Comparison of ENCODE assay signal across 29 cellular contexts in the genomic region with DNA sequence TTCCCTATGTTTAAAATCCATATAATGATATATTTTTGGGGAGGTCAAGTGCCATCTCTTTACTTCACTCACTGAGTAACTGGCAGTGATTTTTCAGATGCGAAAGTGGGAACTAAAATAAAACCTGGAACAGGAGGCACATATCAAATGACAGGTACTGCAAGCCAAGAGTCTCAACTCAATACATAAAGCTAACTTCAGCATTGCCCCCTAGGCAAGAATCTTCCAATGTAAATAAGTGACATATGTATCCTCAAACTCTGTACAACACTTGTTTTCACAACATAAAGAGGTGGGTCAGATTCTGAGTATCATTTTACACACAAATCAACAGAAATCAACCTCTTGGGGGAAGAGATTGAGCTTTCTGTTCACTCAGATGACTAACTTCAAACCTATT. TPM values are rescaled to one million over a fixed set of nuclear protein-coding genes. Genes with fewer than 3 reads are reported as not detected.
DNase-seq lines count a peak whose midpoint lies in the region; ATAC-seq and TF ChIP-seq lines count a peak whose summit lies in the region.
"Had no signal": no experiment of that assay in that cellular context is flagged by ENCODE, and none has a peak within 500 bp of the region (broad histone marks: within the 10 kb centered on the region; RNA-seq: fewer than 3 reads in every experiment).

No MANE protein-coding gene starts in this region.

- H3K9me2 ChIP-seq in GM23338 (ENCODE audit: insufficient read depth): no peaks in the 10 kb centered on the region

- H3K9me3 Mint-ChIP-seq in GM23338 (no peaks in the 10 kb centered on the region), glutamatergic neuron (ENCODE audit: unreplicated experiment) (no peaks in the 10 kb centered on the region)
- H3K9me3 Mint-ChIP-seq in CD8-positive, alpha-beta T cell: no peaks in the 10 kb centered on the region
- H3K9me3 Mint-ChIP-seq: activated naive CD8-positive, alpha-beta T cell treated with anti-CD3 and anti-CD28 coated beads, Interleukin-2, amount 50 U/mL, for 24 hours; activated T-cell treated with anti-CD3 and anti-CD28 coated beads, Interleukin-2, amount 50 U/mL, for 4 hours; neural progenitor cell; stimulated activated memory B cell treated with anti-CD40 and anti-IgM and Interleukin-4, amounts not matched to agents 10 μg/mL and 1 μg/mL and 100 μg/mL, for 72 hours had no signal

- no peak overlapping the region for H3K4me2 ChIP-seq in GM23338
- H3K4me2 ChIP-seq: hepatocyte, neural progenitor cell had no signal

- H3K36me3 Mint-ChIP-seq in GM23338 (ENCODE audit: low read depth) (peaks cover 30% of the 10 kb centered on the region), glutamatergic neuron (ENCODE audit: unreplicated experiment) (no peaks in the 10 kb centered on the region)
- H3K36me3 Mint-ChIP-seq in CD8-positive, alpha-beta T cell: peaks cover 45% of the 10 kb centered on the region

- intact Hi-C loops in CD8-positive, alpha-beta T cell (cut with DNase I, micrococcal nuclease): no loop called here

- H4K20me1 ChIP-seq in GM23338 (replicated peaks; ENCODE audit: insufficient read depth): peaks cover 36% of the 10 kb centered on the region

- ATAC-seq in GM23338 (no peak), HG03045 (IDR thresholded peaks at IDR 0.05; ENCODE audit: unreplicated experiment) (no peak)
- ATAC-seq in CD8-positive, alpha-beta T cell: no peak
- ATAC-seq: activated naive CD8-positive, alpha-beta T cell treated with anti-CD3 and anti-CD28 coated beads, Interleukin-2, amount 50 U/mL, for 24 hours; activated T-cell treated with anti-CD3 and anti-CD28 coated beads, Interleukin-2, amount 50 U/mL, for 4 hours; esophagus mucosa; foreskin keratinocyte; left lobe of liver; Panc1; stimulated activated memory B cell treated with anti-CD40 and anti-IgM and Interleukin-4, amounts not matched to agents 10 μg/mL and 1 μg/mL and 100 μg/mL, for 72 hours had no signal

- no peak overlapping the region for H3K4me3 ChIP-seq in GM23338
- no peak overlapping the region for H3K4me3 ChIP-seq in CD8-positive, alpha-beta T cell (ENCODE audit: low read depth, low read length)
- no peak overlapping the region for H3K4me3 ChIP-seq in effector memory CD4-positive, alpha-beta T cell (ENCODE audit: insufficient read depth, low read depth, low read length, poor library complexity, severe bottlenecking)
- H3K4me3 ChIP-seq: hepatocyte, neural progenitor cell, sigmoid colon, upper lobe of left lung had no signal

- no peak for TF ChIP-seq CTCF in 22Rv1 (IDR thresholded peaks at IDR 0.05)
- no peak for TF ChIP-seq CTCF in GM23338 (conservative IDR thresholded peaks at IDR 0.05; ENCODE audit: low read depth in 2 of 2)
- TF ChIP-seq CTCF in glutamatergic neuron (IDR thresholded peaks at IDR 0.05; ENCODE audit: partially characterized antibody, unreplicated experiment): no peak
- no peak for TF ChIP-seq CTCF in CD8-positive, alpha-beta T cell (IDR thresholded peaks at IDR 0.05)

- H3K27me3 Mint-ChIP-seq in GM23338 (ENCODE audit: insufficient read depth, low read depth, poor library complexity) (peaks cover 2% of the 10 kb centered on the region), glutamatergic neuron (ENCODE audit: unreplicated experiment) (peaks cover 2% of the 10 kb centered on the region)
- H3K27me3 Mint-ChIP-seq in CD8-positive, alpha-beta T cell (ENCODE audit: low read depth): no peaks in the 10 kb centered on the region
- H3K27me3 Mint-ChIP-seq: activated naive CD8-positive, alpha-beta T cell treated with anti-CD3 and anti-CD28 coated beads, Interleukin-2, amount 50 U/mL, for 24 hours; stimulated activated memory B cell treated with anti-CD40 and anti-IgM and Interleukin-4, amounts not matched to agents 10 μg/mL and 1 μg/mL and 100 μg/mL, for 72 hours had no signal

- CTCF ChIA-PET in CD8-positive, alpha-beta T cell (lab: Charles Lee): interaction anchor here (2.3 to 5.2 kb wide), 2 partner anchors 8 to 47 kb away, joined by 14 to 23 read pairs; no protein-coding TSS in a partner anchor

- H3F3A ChIP-seq in GM23338 (replicated peaks; ENCODE audit: low read depth): 0 out of 2 replicates have a peak, but pooled peaks cover 3% of the 10 kb centered on the region

- POLR2A ChIA-PET in CD8-positive, alpha-beta T cell (lab: Charles Lee): interaction anchor here (0.5 to 1.4 kb wide), 3 partner anchors 9 to 212 kb away, joined by 3 read pairs; a partner anchor contains a TSS

- H3K4me1 Mint-ChIP-seq in GM23338 (peaks cover 7% of the 10 kb centered on the region; the same call in 2 of the 3 replicates), glutamatergic neuron (ENCODE audit: low read depth, unreplicated experiment) (peaks cover 26% of the 10 kb centered on the region)
- H3K4me1 Mint-ChIP-seq in CD8-positive, alpha-beta T cell (ENCODE audit: low read depth): peaks cover 28% of the 10 kb centered on the region

- H3K4me3 Mint-ChIP-seq in GM23338 (no peak overlapping the region), glutamatergic neuron (ENCODE audit: unreplicated experiment) (no peak overlapping the region)
- no peak overlapping the region for H3K4me3 Mint-ChIP-seq in CD8-positive, alpha-beta T cell
- H3K4me3 Mint-ChIP-seq: activated naive CD8-positive, alpha-beta T cell treated with anti-CD3 and anti-CD28 coated beads, Interleukin-2, amount 50 U/mL, for 24 hours; activated T-cell treated with anti-CD3 and anti-CD28 coated beads, Interleukin-2, amount 50 U/mL, for 4 hours; neural progenitor cell; stimulated activated memory B cell treated with anti-CD40 and anti-IgM and Interleukin-4, amounts not matched to agents 10 μg/mL and 1 μg/mL and 100 μg/mL, for 72 hours had no signal

- peaks cover 20% of the 10 kb centered on the region for H3K36me3 ChIP-seq in GM23338 (ENCODE audit: insufficient read depth)
- peaks cover 15% of the 10 kb centered on the region for H3K36me3 ChIP-seq in CD8-positive, alpha-beta T cell (ENCODE audit: insufficient read depth, low read length)
- H3K36me3 ChIP-seq in effector memory CD4-positive, alpha-beta T cell (ENCODE audit: control insufficient read depth, insufficient read depth, low read length): peaks cover 26% of the 10 kb centered on the region

- H3K27ac Mint-ChIP-seq in GM23338: no peak overlapping the region
- H3K27ac Mint-ChIP-seq in glutamatergic neuron (ENCODE audit: unreplicated experiment): peak overlapping the region; percentile 81
- no peak overlapping the region for H3K27ac Mint-ChIP-seq in CD8-positive, alpha-beta T cell
- H3K27ac Mint-ChIP-seq: activated naive CD8-positive, alpha-beta T cell treated with anti-CD3 and anti-CD28 coated beads, Interleukin-2, amount 50 U/mL, for 24 hours; neural progenitor cell had no signal

- H2AFZ ChIP-seq in GM23338: no peak overlapping the region
- H2AFZ ChIP-seq: hepatocyte, neural progenitor cell had no signal

- H3K79me2 ChIP-seq in GM23338 (replicated peaks; ENCODE audit: insufficient read depth): peaks cover 71% of the 10 kb centered on the region

- no peak for DNase-seq in GM23338 (ENCODE audit: low spot score)
- peak; percentile 6 for DNase-seq in NCI-H2227 treated with DMSO at 0.1 percent for 48 hours (lab: John Stamatoyannopoulos, UW)
- no peak for DNase-seq in glutamatergic neuron
- no peak for DNase-seq in CD8-positive, alpha-beta T cell
- no peak for DNase-seq in effector memory CD4-positive, alpha-beta T cell
- DNase-seq in T-helper 9 cell: no peak
- DNase-seq: activated CD4-positive, alpha-beta T cell treated with anti-CD3 and anti-CD28 coated beads, Interleukin-2, amount 50 U/mL, for 1 hour; activated gamma-delta T cell treated with Interleukin-2 at 50 U/mL for 16 hours; activated naive CD8-positive, alpha-beta T cell treated with anti-CD3 and anti-CD28 coated beads, Interleukin-2, amount 50 U/mL, for 24 hours; activated T-cell treated with anti-CD3 and anti-CD28 coated beads, Interleukin-2, amount 50 U/mL, for 4 hours; COR-L47; DMS79; foreskin keratinocyte; mesendoderm; NCI-H2029; NCI-H510A; sigmoid colon; stimulated activated CD4-positive, alpha-beta T cell treated with anti-CD3 and anti-CD28 coated beads, Interleukin-4, amount 100 ng/mL, for 4 hours; SW 1271; upper lobe of left lung had no signal

- H3K27ac ChIP-seq in 22Rv1 (peak overlapping the region; percentile 51), GM23338 (ENCODE audit: low read depth) (peak overlapping the region; percentile 56)
- no peak overlapping the region for H3K27ac ChIP-seq in CD8-positive, alpha-beta T cell (ENCODE audit: low read depth, low read length)
- no peak overlapping the region for H3K27ac ChIP-seq in effector memory CD4-positive, alpha-beta T cell (ENCODE audit: insufficient read depth, low read length, poor library complexity, severe bottlenecking)
- H3K27ac ChIP-seq: foreskin keratinocyte, neural progenitor cell, sigmoid colon had no signal

- H3K4me1 ChIP-seq in GM23338 (ENCODE audit: insufficient read depth): peaks cover 5% of the 10 kb centered on the region; the same call in 1 of the 2 replicates
- H3K4me1 ChIP-seq in CD8-positive, alpha-beta T cell (ENCODE audit: insufficient read depth, low read length): no peaks in the 10 kb centered on the region
- no peaks in the 10 kb centered on the region for H3K4me1 ChIP-seq in effector memory CD4-positive, alpha-beta T cell (ENCODE audit: control insufficient read depth, insufficient read depth, low read length, poor library complexity, severe bottlenecking)
- H3K4me1 ChIP-seq: foreskin keratinocyte had no signal

- H3K9me3 ChIP-seq in CD8-positive, alpha-beta T cell (ENCODE audit: low read length): no peaks in the 10 kb centered on the region
- no peaks in the 10 kb centered on the region for H3K9me3 ChIP-seq in effector memory CD4-positive, alpha-beta T cell (ENCODE audit: control insufficient read depth, low read length)
- H3K9me3 ChIP-seq: sigmoid colon, upper lobe of left lung had no signal

- H3K27me3 ChIP-seq in GM23338 (ENCODE audit: insufficient read depth): no peaks in the 10 kb centered on the region
- H3K27me3 ChIP-seq in CD8-positive, alpha-beta T cell (ENCODE audit: insufficient read depth, low read length): no peaks in the 10 kb centered on the region
- H3K27me3 ChIP-seq in effector memory CD4-positive, alpha-beta T cell (replicated peaks; ENCODE audit: control insufficient read depth, insufficient read depth, low read length, poor library complexity, severe bottlenecking): no peaks in the 10 kb centered on the region
- H3K27me3 ChIP-seq: foreskin keratinocyte, hepatocyte, neural progenitor cell, sigmoid colon, upper lobe of left lung had no signal

RNA-seq across cellular contexts. Expression of a gene that starts 18.1 kb away (rescaled TPM):
- 84.4 and 104 TPM in 2 replicates for total RNA-seq in GM23338 (2014; rRNA removed; shearing (Covaris generic))
- polyA plus RNA-seq in GM23338 (2016; fragmentation: Nextera tagmentation; extraction: Ambion mirVana): 44.1 and 55.0 TPM in 2 replicates
- 146 TPM for total RNA-seq in glutamatergic neuron (ENCODE audit: unreplicated experiment)
- total RNA-seq in CD8-positive, alpha-beta T cell: 100 to 1,000 TPM; 152 to 162 TPM

RNA-seq across cellular contexts. Expression of a gene that starts 39.0 kb away (rescaled TPM):
- 80.8 and 104 TPM in 2 replicates for total RNA-seq in GM23338 (2014; rRNA removed; shearing (Covaris generic))
- polyA plus RNA-seq in GM23338 (2016; fragmentation: Nextera tagmentation; extraction: Ambion mirVana): 60.3 and 66.6 TPM in 2 replicates
- 44.6 TPM for total RNA-seq in glutamatergic neuron (ENCODE audit: unreplicated experiment)
- 10 to 100 TPM in 1 of 2 experiments, 1 to 10 TPM in 1; 9.1 to 10.9 TPM for total RNA-seq in CD8-positive, alpha-beta T cell

RNA-seq across cellular contexts. Expression of a gene that starts 40.7 kb away (rescaled TPM):
- total RNA-seq in GM23338 (2014; rRNA removed; shearing (Covaris generic)): 56.7 and 84.9 TPM in 2 replicates
- polyA plus RNA-seq in GM23338 (2016; fragmentation: Nextera tagmentation; extraction: Ambion mirVana): 18.4 and 21.8 TPM in 2 replicates
- total RNA-seq in glutamatergic neuron (ENCODE audit: unreplicated experiment): 48.8 TPM
- 10 to 100 TPM; 36.0 to 37.4 TPM for total RNA-seq in CD8-positive, alpha-beta T cell

RNA-seq across cellular contexts. Expression of a gene that starts 53.8 kb away (rescaled TPM):
- total RNA-seq in GM23338 (2014; rRNA removed; shearing (Covaris generic)): 1.2 and 2.8 TPM in 2 replicates
- 1.0 and 1.1 TPM in 2 replicates for polyA plus RNA-seq in GM23338 (2016; fragmentation: Nextera tagmentation; extraction: Ambion mirVana)
- not detected for total RNA-seq in glutamatergic neuron (ENCODE audit: unreplicated experiment)
- not detected for total RNA-seq in CD8-positive, alpha-beta T cell
- total RNA-seq: activated T-cell treated with anti-CD3 and anti-CD28 coated beads, Interleukin-2, amount 50 U/mL, for 4 hours; foreskin keratinocyte; hepatocyte; left lobe of liver; LHCN-M2 had no signal
- polyA plus RNA-seq: foreskin keratinocyte had no signal

Comparison
In these comparisons a context has a peak if more than half of its experiments do, and no peak if none do; other contexts are left out.
1. H3K27ac ChIP-seq: peak in 22Rv1 (single experiment) and GM23338 (single experiment); none in CD8-positive, alpha-beta T cell (single experiment) and effector memory CD4-positive, alpha-beta T cell (single experiment).